ENCODE assay signal across 1 cellular context in the genomic region with DNA sequence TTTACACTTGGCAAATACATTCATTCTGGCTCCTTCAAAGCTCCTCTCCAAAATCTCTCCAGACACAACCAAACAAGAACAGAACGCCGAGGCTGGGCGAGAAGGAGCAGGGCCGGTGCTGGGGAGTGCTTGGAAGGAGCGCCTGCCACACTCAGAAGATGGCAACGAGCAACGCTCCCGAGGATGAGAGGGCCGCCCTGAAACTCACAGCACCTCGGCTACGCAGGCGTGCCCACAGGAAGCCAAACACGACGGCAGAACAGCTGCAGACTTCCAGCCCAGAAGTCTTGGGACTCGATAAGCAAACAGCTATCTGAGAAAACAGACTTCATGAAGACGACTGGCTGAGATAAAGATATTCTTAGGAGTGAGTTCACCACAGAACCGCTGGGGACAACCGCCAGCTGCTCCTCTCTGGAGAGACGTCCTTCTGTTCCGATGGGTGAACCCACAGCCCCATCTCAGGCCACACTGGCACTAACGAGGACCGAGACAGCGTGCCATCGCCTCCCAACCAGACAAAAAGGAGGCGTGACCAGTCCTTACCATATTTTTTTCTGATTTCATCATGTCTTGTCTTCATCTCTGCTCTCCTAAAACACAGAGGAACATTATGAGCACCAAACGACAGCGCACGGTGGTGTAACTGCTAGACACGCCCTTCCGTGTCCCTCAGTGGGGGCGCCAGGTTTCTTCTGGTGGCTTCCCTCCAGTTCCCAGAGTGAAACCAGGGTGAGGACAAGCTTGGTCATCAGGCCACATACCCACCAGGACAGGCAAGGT.
A peak's percentile ranks its signal among the peaks of the same experiment; 100 is the strongest.
TF ChIP-seq lines count a peak whose summit lies in the region.

No MANE protein-coding gene starts in this region.

TF ChIP-seq in K562, 482 proteins besides CTCF, POLR2A, EP300 and RAD21 (continued from another document and continues in another):
- TF ChIP-seq NFE2L1 (tag; IDR thresholded peaks at IDR 0.05; ENCODE audit: borderline replicate concordance, low read depth) (no peak), KDM4B (IDR thresholded peaks at IDR 0.05; ENCODE audit: borderline replicate concordance in 2 of 2, low read depth in 1 of 2) (peak in 1 of 2 experiments; percentile 52; a peak in 1 of 4 replicates), ZNF75A (CRISPR knock-in tag; IDR thresholded peaks at IDR 0.05) (no peak), POLR2B (IDR thresholded peaks at IDR 0.05; ENCODE audit: low read depth, partially characterized antibody) (no peak), ZBTB9 (CRISPR knock-in tag; IDR thresholded peaks at IDR 0.05) (no peak), ZNF354B (CRISPR knock-in tag; IDR thresholded peaks at IDR 0.05) (no peak), ZNF316 (IDR thresholded peaks at IDR 0.05) (0 out of 2 replicates have a peak, but pooled peaks have one; percentile 16), ARID2 (IDR thresholded peaks at IDR 0.05) (no peak), CREB3 (tag; conservative IDR thresholded peaks at IDR 0.05; ENCODE audit: low read depth) (peak; percentile 78), HSF4 (CRISPR knock-in tag; IDR thresholded peaks at IDR 0.05; ENCODE audit: borderline replicate concordance) (peak; percentile 60), KHSRP (IDR thresholded peaks at IDR 0.05) (0 out of 2 replicates have a peak, but pooled peaks have one; percentile 58), SAP30 (IDR thresholded peaks at IDR 0.05; ENCODE audit: borderline replicate concordance, insufficient read depth, low read depth, low read length, poor library complexity, severe bottlenecking) (peak; percentile 23), CREM (IDR thresholded peaks at IDR 0.05; ENCODE audit: low read depth) (peak; percentile 88), U2AF2 (optimal IDR thresholded peaks at IDR 0.05; ENCODE audit: low read depth, low read length) (no peak), RFX7 (CRISPR knock-in tag; IDR thresholded peaks at IDR 0.05) (no peak), CREBBP (IDR thresholded peaks at IDR 0.05; ENCODE audit: low read depth, low read length) (no peak), DACH1 (IDR thresholded peaks at IDR 0.05; ENCODE audit: partially characterized antibody) (peak; percentile 97), MLX (CRISPR knock-in tag; conservative IDR thresholded peaks at IDR 0.05) (no peak), ZNF609 (CRISPR knock-in tag; IDR thresholded peaks at IDR 0.05; ENCODE audit: borderline replicate concordance) (peak; percentile 93), ZSCAN32 (CRISPR knock-in tag; IDR thresholded peaks at IDR 0.05) (peak; percentile 53; the same call in 1 of the 2 replicates), ZBTB34 (CRISPR knock-in tag; IDR thresholded peaks at IDR 0.05) (no peak), GABPB1 (CRISPR knock-in tag; IDR thresholded peaks at IDR 0.05) (peak; percentile 77), PHB2 (IDR thresholded peaks at IDR 0.05; ENCODE audit: low read depth) (peak; percentile 95), HNRNPL (IDR thresholded peaks at IDR 0.05; ENCODE audit: low read depth, low read length) (no peak), ZBTB33 (CRISPR knock-in tag; IDR thresholded peaks at IDR 0.05) (no peak), BDP1 (IDR thresholded peaks at IDR 0.05; ENCODE audit: insufficient read depth, insufficient read length) (no peak), ATF7 (IDR thresholded peaks at IDR 0.05) (peak; percentile 92), ETV1 (tag; conservative IDR thresholded peaks at IDR 0.05; ENCODE audit: low read depth) (peak; percentile 93), NFIX (CRISPR knock-in tag; IDR thresholded peaks at IDR 0.05; ENCODE audit: low read depth) (no peak), ZNF586 (CRISPR knock-in tag; conservative IDR thresholded peaks at IDR 0.05) (no peak)
- TF ChIP-seq, protein P1, sequence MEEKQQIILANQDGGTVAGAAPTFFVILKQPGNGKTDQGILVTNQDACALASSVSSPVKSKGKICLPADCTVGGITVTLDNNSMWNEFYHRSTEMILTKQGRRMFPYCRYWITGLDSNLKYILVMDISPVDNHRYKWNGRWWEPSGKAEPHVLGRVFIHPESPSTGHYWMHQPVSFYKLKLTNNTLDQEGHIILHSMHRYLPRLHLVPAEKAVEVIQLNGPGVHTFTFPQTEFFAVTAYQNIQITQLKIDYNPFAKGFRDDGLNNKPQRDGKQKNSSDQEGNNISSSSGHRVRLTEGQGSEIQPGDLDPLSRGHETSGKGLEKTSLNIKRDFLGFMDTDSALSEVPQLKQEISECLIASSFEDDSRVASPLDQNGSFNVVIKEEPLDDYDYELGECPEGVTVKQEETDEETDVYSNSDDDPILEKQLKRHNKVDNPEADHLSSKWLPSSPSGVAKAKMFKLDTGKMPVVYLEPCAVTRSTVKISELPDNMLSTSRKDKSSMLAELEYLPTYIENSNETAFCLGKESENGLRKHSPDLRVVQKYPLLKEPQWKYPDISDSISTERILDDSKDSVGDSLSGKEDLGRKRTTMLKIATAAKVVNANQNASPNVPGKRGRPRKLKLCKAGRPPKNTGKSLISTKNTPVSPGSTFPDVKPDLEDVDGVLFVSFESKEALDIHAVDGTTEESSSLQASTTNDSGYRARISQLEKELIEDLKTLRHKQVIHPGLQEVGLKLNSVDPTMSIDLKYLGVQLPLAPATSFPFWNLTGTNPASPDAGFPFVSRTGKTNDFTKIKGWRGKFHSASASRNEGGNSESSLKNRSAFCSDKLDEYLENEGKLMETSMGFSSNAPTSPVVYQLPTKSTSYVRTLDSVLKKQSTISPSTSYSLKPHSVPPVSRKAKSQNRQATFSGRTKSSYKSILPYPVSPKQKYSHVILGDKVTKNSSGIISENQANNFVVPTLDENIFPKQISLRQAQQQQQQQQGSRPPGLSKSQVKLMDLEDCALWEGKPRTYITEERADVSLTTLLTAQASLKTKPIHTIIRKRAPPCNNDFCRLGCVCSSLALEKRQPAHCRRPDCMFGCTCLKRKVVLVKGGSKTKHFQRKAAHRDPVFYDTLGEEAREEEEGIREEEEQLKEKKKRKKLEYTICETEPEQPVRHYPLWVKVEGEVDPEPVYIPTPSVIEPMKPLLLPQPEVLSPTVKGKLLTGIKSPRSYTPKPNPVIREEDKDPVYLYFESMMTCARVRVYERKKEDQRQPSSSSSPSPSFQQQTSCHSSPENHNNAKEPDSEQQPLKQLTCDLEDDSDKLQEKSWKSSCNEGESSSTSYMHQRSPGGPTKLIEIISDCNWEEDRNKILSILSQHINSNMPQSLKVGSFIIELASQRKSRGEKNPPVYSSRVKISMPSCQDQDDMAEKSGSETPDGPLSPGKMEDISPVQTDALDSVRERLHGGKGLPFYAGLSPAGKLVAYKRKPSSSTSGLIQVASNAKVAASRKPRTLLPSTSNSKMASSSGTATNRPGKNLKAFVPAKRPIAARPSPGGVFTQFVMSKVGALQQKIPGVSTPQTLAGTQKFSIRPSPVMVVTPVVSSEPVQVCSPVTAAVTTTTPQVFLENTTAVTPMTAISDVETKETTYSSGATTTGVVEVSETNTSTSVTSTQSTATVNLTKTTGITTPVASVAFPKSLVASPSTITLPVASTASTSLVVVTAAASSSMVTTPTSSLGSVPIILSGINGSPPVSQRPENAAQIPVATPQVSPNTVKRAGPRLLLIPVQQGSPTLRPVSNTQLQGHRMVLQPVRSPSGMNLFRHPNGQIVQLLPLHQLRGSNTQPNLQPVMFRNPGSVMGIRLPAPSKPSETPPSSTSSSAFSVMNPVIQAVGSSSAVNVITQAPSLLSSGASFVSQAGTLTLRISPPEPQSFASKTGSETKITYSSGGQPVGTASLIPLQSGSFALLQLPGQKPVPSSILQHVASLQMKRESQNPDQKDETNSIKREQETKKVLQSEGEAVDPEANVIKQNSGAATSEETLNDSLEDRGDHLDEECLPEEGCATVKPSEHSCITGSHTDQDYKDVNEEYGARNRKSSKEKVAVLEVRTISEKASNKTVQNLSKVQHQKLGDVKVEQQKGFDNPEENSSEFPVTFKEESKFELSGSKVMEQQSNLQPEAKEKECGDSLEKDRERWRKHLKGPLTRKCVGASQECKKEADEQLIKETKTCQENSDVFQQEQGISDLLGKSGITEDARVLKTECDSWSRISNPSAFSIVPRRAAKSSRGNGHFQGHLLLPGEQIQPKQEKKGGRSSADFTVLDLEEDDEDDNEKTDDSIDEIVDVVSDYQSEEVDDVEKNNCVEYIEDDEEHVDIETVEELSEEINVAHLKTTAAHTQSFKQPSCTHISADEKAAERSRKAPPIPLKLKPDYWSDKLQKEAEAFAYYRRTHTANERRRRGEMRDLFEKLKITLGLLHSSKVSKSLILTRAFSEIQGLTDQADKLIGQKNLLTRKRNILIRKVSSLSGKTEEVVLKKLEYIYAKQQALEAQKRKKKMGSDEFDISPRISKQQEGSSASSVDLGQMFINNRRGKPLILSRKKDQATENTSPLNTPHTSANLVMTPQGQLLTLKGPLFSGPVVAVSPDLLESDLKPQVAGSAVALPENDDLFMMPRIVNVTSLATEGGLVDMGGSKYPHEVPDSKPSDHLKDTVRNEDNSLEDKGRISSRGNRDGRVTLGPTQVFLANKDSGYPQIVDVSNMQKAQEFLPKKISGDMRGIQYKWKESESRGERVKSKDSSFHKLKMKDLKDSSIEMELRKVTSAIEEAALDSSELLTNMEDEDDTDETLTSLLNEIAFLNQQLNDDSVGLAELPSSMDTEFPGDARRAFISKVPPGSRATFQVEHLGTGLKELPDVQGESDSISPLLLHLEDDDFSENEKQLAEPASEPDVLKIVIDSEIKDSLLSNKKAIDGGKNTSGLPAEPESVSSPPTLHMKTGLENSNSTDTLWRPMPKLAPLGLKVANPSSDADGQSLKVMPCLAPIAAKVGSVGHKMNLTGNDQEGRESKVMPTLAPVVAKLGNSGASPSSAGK (IDR thresholded peaks at IDR 0.05): peak; percentile 98
